ENCODE assay signal across 33 cellular contexts in genomic region chr20:36015806-36016401, GRCh38. TPM values are rescaled to one million over a fixed set of nuclear protein-coding genes. Genes with fewer than 3 reads are reported as not detected.
"Had no signal": no experiment of that assay in that cellular context is flagged by ENCODE, and none has a peak within 500 bp of the region (broad histone marks: within the 10 kb centered on the region; RNA-seq: fewer than 3 reads in every experiment).

No MANE protein-coding gene starts in this region.

- ATAC-seq: activated CD4-positive, alpha-beta T cell treated with anti-CD3 and anti-CD28 coated beads for 36 hours; activated CD8-positive, alpha-beta memory T cell treated with anti-CD3 and anti-CD28 coated beads, Interleukin-2, amount 10 ng/mL, durations not matched to agents 7 days and 5 days; activated CD8-positive, alpha-beta T cell treated with anti-CD3 and anti-CD28 coated beads, Interleukin-2, amount 10 ng/mL, durations not matched to agents 7 days and 5 days; activated naive CD4-positive, alpha-beta T cell treated with anti-CD3 and anti-CD28 coated beads, Interleukin-2, amount 50 U/mL, for 72 hours; activated T-cell treated with anti-CD3 and anti-CD28 coated beads, Interleukin-2, amount 50 U/mL, for 72 hours; foreskin keratinocyte; gastrocnemius medialis; heart right ventricle; T-helper 17 cell had no signal

- FAIRE-seq: bronchial epithelial cell, colon had no signal

- H3K4me1 ChIP-seq: gastrocnemius medialis had no signal

- DNase-seq: activated CD4-positive, alpha-beta memory T cell treated with anti-CD3 and anti-CD28 coated beads for 36 hours; activated CD4-positive, alpha-beta T cell treated with anti-CD3 and anti-CD28 coated beads for 36 hours; activated CD4-positive, alpha-beta T cell treated with anti-CD3 and anti-CD28 coated beads, Interleukin-2, amount 10 ng/mL, durations not matched to agents 24 days and 14 days; activated CD4-positive, CD25-positive, alpha-beta regulatory T cell; activated CD4-positive, CD25-positive, alpha-beta regulatory T cell treated with anti-CD3 and anti-CD28 coated beads, Interleukin-2, amount 50 U/mL, for 72 hours; activated CD8-positive, alpha-beta memory T cell treated with anti-CD3 and anti-CD28 coated beads, Interleukin-2, amount 10 ng/mL, durations not matched to agents 7 days and 5 days; activated CD8-positive, alpha-beta memory T cell treated with anti-CD3 and anti-CD28 coated beads, Interleukin-2, amount 50 U/mL, for 4 hours; activated CD8-positive, alpha-beta T cell treated with anti-CD3 and anti-CD28 coated beads, Interleukin-2, amount 10 ng/mL, durations not matched to agents 7 days and 5 days; activated gamma-delta T cell; activated naive CD4-positive, alpha-beta T cell; activated naive CD4-positive, alpha-beta T cell treated with anti-CD3 and anti-CD28 coated beads, Interleukin-2, amount 10 ng/mL, durations not matched to agents 7 days and 5 days; activated naive CD8-positive, alpha-beta T cell treated with anti-CD3 and anti-CD28 coated beads, Interleukin-2, amount 10 ng/mL, durations not matched to agents 7 days and 5 days; activated T-cell treated with anti-CD3 and anti-CD28 coated beads, Interleukin-2, amount 50 U/mL, for 1 hour; activated T-cell treated with anti-CD3 and anti-CD28 coated beads, Interleukin-2, amount 50 U/mL, for 72 hours; brain microvascular endothelial cell; dorsolateral prefrontal cortex; effector memory CD4-positive, alpha-beta T cell; endodermal cell; erythroblast; foreskin keratinocyte; gastrocnemius medialis; heart right ventricle; T-helper 1 cell; T-helper 17 cell; T1000 had no signal

- H3K27me3 ChIP-seq: ascending aorta, brain microvascular endothelial cell, dorsolateral prefrontal cortex, esophagus muscularis mucosa, foreskin keratinocyte, gastrocnemius medialis, heart right ventricle, hepatocyte had no signal

- H3K4me3 Mint-ChIP-seq: activated CD4-positive, alpha-beta memory T cell treated with anti-CD3 and anti-CD28 coated beads for 36 hours; activated CD4-positive, alpha-beta T cell treated with anti-CD3 and anti-CD28 coated beads for 36 hours; activated CD4-positive, alpha-beta T cell treated with anti-CD3 and anti-CD28 coated beads, Interleukin-2, amount 10 ng/mL, durations not matched to agents 24 days and 14 days; activated CD8-positive, alpha-beta memory T cell treated with anti-CD3 and anti-CD28 coated beads, Interleukin-2, amount 10 ng/mL, durations not matched to agents 7 days and 5 days; activated CD8-positive, alpha-beta T cell treated with anti-CD3 and anti-CD28 coated beads, Interleukin-2, amount 10 ng/mL, durations not matched to agents 7 days and 5 days; activated naive CD4-positive, alpha-beta T cell treated with anti-CD3 and anti-CD28 coated beads, Interleukin-2, amount 10 ng/mL, durations not matched to agents 7 days and 5 days; activated naive CD8-positive, alpha-beta T cell treated with anti-CD3 and anti-CD28 coated beads, Interleukin-2, amount 10 ng/mL, durations not matched to agents 7 days and 5 days; activated T-cell treated with anti-CD3 and anti-CD28 coated beads, Interleukin-2, amount 50 U/mL, for 72 hours; central memory CD8-positive, alpha-beta T cell; endodermal cell; T-helper 17 cell; T-helper 2 cell treated with Interferon-gamma antibody and Interleukin-4, amounts not matched to agents 5 μg/mL and 100 μg/mL, for 36 hours had no signal

- H3K27me3 Mint-ChIP-seq: activated CD4-positive, alpha-beta memory T cell treated with anti-CD3 and anti-CD28 coated beads for 36 hours; activated CD4-positive, alpha-beta T cell treated with anti-CD3 and anti-CD28 coated beads for 36 hours; central memory CD8-positive, alpha-beta T cell had no signal

- H3K9me3 Mint-ChIP-seq: activated CD4-positive, alpha-beta memory T cell treated with anti-CD3 and anti-CD28 coated beads for 36 hours; activated CD4-positive, alpha-beta T cell treated with anti-CD3 and anti-CD28 coated beads, Interleukin-2, amount 10 ng/mL, durations not matched to agents 24 days and 14 days; activated naive CD4-positive, alpha-beta T cell treated with anti-CD3 and anti-CD28 coated beads, Interleukin-2, amount 10 ng/mL, durations not matched to agents 7 days and 5 days; activated naive CD4-positive, alpha-beta T cell treated with anti-CD3 and anti-CD28 coated beads, Interleukin-2, amount 50 U/mL, for 72 hours; activated naive CD8-positive, alpha-beta T cell treated with anti-CD3 and anti-CD28 coated beads, Interleukin-2, amount 10 ng/mL, durations not matched to agents 7 days and 5 days; activated T-cell treated with anti-CD3 and anti-CD28 coated beads, Interleukin-2, amount 50 U/mL, for 72 hours; central memory CD8-positive, alpha-beta T cell; endodermal cell; T-helper 2 cell treated with Interferon-gamma antibody and Interleukin-4, amounts not matched to agents 5 μg/mL and 100 μg/mL, for 36 hours had no signal

- H3K4me2 ChIP-seq: hepatocyte had no signal

- H3K36me3 ChIP-seq: ascending aorta, brain microvascular endothelial cell, esophagus muscularis mucosa, gastrocnemius medialis, heart right ventricle had no signal

- H3K27ac ChIP-seq: ascending aorta, brain microvascular endothelial cell, dorsolateral prefrontal cortex, foreskin keratinocyte, gastrocnemius medialis, heart right ventricle, hepatocyte had no signal

- H3K36me3 Mint-ChIP-seq: activated CD4-positive, alpha-beta memory T cell treated with anti-CD3 and anti-CD28 coated beads for 36 hours; activated CD8-positive, alpha-beta memory T cell treated with anti-CD3 and anti-CD28 coated beads, Interleukin-2, amount 10 ng/mL, durations not matched to agents 7 days and 5 days; activated naive CD4-positive, alpha-beta T cell treated with anti-CD3 and anti-CD28 coated beads, Interleukin-2, amount 10 ng/mL, durations not matched to agents 7 days and 5 days; activated naive CD4-positive, alpha-beta T cell treated with anti-CD3 and anti-CD28 coated beads, Interleukin-2, amount 50 U/mL, for 72 hours; activated naive CD8-positive, alpha-beta T cell treated with anti-CD3 and anti-CD28 coated beads, Interleukin-2, amount 10 ng/mL, durations not matched to agents 7 days and 5 days had no signal

- H3K4me3 ChIP-seq: ascending aorta, dorsolateral prefrontal cortex, esophagus muscularis mucosa, gastrocnemius medialis, heart right ventricle, hepatocyte had no signal

- H3K27ac Mint-ChIP-seq: activated CD4-positive, alpha-beta memory T cell treated with anti-CD3 and anti-CD28 coated beads for 36 hours; activated CD4-positive, alpha-beta T cell treated with anti-CD3 and anti-CD28 coated beads for 36 hours; activated CD4-positive, alpha-beta T cell treated with anti-CD3 and anti-CD28 coated beads, Interleukin-2, amount 10 ng/mL, durations not matched to agents 24 days and 14 days; activated CD8-positive, alpha-beta memory T cell treated with anti-CD3 and anti-CD28 coated beads, Interleukin-2, amount 10 ng/mL, durations not matched to agents 7 days and 5 days; activated CD8-positive, alpha-beta T cell treated with anti-CD3 and anti-CD28 coated beads, Interleukin-2, amount 10 ng/mL, durations not matched to agents 7 days and 5 days; activated naive CD4-positive, alpha-beta T cell treated with anti-CD3 and anti-CD28 coated beads, Interleukin-2, amount 10 ng/mL, durations not matched to agents 7 days and 5 days; activated naive CD4-positive, alpha-beta T cell treated with anti-CD3 and anti-CD28 coated beads, Interleukin-2, amount 50 U/mL, for 72 hours; activated naive CD8-positive, alpha-beta T cell treated with anti-CD3 and anti-CD28 coated beads, Interleukin-2, amount 10 ng/mL, durations not matched to agents 7 days and 5 days; activated T-cell treated with anti-CD3 and anti-CD28 coated beads, Interleukin-2, amount 50 U/mL, for 72 hours; endodermal cell; T-helper 17 cell; T-helper 2 cell treated with Interferon-gamma antibody and Interleukin-4, amounts not matched to agents 5 μg/mL and 100 μg/mL, for 36 hours had no signal

- H3K4me1 Mint-ChIP-seq: activated CD4-positive, alpha-beta T cell treated with anti-CD3 and anti-CD28 coated beads for 36 hours; activated CD4-positive, alpha-beta T cell treated with anti-CD3 and anti-CD28 coated beads, Interleukin-2, amount 10 ng/mL, durations not matched to agents 24 days and 14 days; activated CD8-positive, alpha-beta memory T cell treated with anti-CD3 and anti-CD28 coated beads, Interleukin-2, amount 10 ng/mL, durations not matched to agents 7 days and 5 days; activated naive CD4-positive, alpha-beta T cell treated with anti-CD3 and anti-CD28 coated beads, Interleukin-2, amount 10 ng/mL, durations not matched to agents 7 days and 5 days; activated naive CD8-positive, alpha-beta T cell treated with anti-CD3 and anti-CD28 coated beads, Interleukin-2, amount 10 ng/mL, durations not matched to agents 7 days and 5 days; central memory CD8-positive, alpha-beta T cell; T-helper 17 cell had no signal

- H3K9me3 ChIP-seq: ascending aorta, esophagus muscularis mucosa, gastrocnemius medialis, heart right ventricle had no signal

- H2AFZ ChIP-seq: hepatocyte had no signal

- H3K79me2 ChIP-seq: hepatocyte had no signal

RNA-seq across cellular contexts. Expression of gene CNBD2, which starts 47.5 kb away (rescaled TPM):
- total RNA-seq: ascending aorta had no signal
- polyA plus RNA-seq: hepatocyte had no signal
